Comparison of ENCODE assay signal across 21 cellular contexts in the genomic region with DNA sequence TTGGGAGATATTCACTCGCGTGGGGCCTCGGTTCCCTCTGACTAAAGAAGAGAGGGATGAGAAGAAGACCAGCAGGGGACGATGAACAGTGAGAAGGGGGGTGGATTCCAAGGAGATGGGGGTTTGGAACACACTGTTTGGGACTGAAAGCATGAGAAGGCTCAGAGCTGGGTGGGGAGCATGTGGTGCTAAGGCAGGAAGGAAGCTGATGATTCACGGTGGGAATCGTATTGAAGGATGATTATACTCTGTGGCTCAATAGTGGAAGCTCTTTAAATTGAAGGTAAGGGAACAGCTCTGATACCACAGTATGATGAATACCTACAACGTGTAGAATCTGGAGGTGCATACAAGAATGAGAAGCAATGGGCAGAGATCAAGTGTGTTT.
DNase-seq lines count a peak whose midpoint lies in the region; ATAC-seq, FAIRE-seq and TF ChIP-seq lines count a peak whose summit lies in the region.
"Had no signal": no experiment of that assay in that cellular context is flagged by ENCODE, and none has a peak within 500 bp of the region (broad histone marks: within the 10 kb centered on the region; RNA-seq: fewer than 3 reads in every experiment).

No MANE protein-coding gene starts in this region.

- H3K4me3 ChIP-seq in A673 (ENCODE audit: low read depth, low read length, poor library complexity, severe bottlenecking), result no peak overlapping the region
- no peak overlapping the region for H3K4me3 ChIP-seq in choroid plexus epithelial cell (ENCODE audit: low read depth, low read length)
- H3K4me3 ChIP-seq in CD8-positive, alpha-beta T cell (ENCODE audit: low read depth, low read length), result no peak overlapping the region
- H3K4me3 ChIP-seq in gastroesophageal sphincter, result no peak overlapping the region

- intact Hi-C loops in A673 (cut with micrococcal nuclease; ENCODE audit: unreplicated experiment), result no loop called here
- intact Hi-C loops in CD8-positive, alpha-beta T cell (cut with DNase I, micrococcal nuclease), result no loop called here

- BruUV-seq in A673 (replicated peaks; lab: Mats Ljungman, UMichigan), result no TSS peak

- no peaks in the 10 kb centered on the region for H3K4me1 Mint-ChIP-seq in CD8-positive, alpha-beta T cell (ENCODE audit: low read depth)

- no peaks in the 10 kb centered on the region for H3K27me3 ChIP-seq in A673 (replicated peaks; ENCODE audit: insufficient read depth, low read depth, low read length, poor library complexity)
- no peaks in the 10 kb centered on the region for H3K27me3 ChIP-seq in CD8-positive, alpha-beta T cell (ENCODE audit: insufficient read depth, low read length)
- H3K27me3 ChIP-seq in gastroesophageal sphincter, result no peaks in the 10 kb centered on the region

- TF ChIP-seq POLR2A in H54 (IDR thresholded peaks at IDR 0.05; ENCODE audit: low read depth, low read length) (no peak), gastroesophageal sphincter (IDR thresholded peaks at IDR 0.05) (no peak)

- H3K27ac ChIP-seq in A673 (ENCODE audit: low read depth, low read length, poor library complexity, severe bottlenecking) (no peak overlapping the region), gastroesophageal sphincter (no peak overlapping the region)
- H3K27ac ChIP-seq in CD8-positive, alpha-beta T cell (ENCODE audit: low read depth, low read length), result no peak overlapping the region
- H3K27ac ChIP-seq: KMS-11, RWPE1 had no signal

- 59 to 90% methylated on average over 3 to 7 of the region's 7 CpGs for WGBS in gastroesophageal sphincter (ENCODE audit: low coverage in 1 of 2), 2 donors

- peak; percentile 62 for FAIRE-seq in H54 (lab: Jason Lieb, UNC)
- FAIRE-seq: GM12892 had no signal

- H3K4me1 ChIP-seq in A673 (ENCODE audit: insufficient read depth, low read length, poor library complexity, severe bottlenecking), result peaks cover 5% of the 10 kb centered on the region
- H3K4me1 ChIP-seq in CD8-positive, alpha-beta T cell (ENCODE audit: insufficient read depth, low read length), result no peaks in the 10 kb centered on the region
- H3K4me1 ChIP-seq in gastroesophageal sphincter, result no peaks in the 10 kb centered on the region

- peak; percentile 66 for DNase-seq in A673 (ENCODE audit: low spot score)
- no peak for DNase-seq in H54 (ENCODE audit: insufficient read length, low spot score)
- DNase-seq in choroid plexus epithelial cell (ENCODE audit: low read depth), result peak; percentile 31
- DNase-seq in iris pigment epithelial cell (ENCODE audit: low read depth), result peak; percentile 16
- no peak for DNase-seq in CD8-positive, alpha-beta T cell
- DNase-seq in anterior cingulate cortex (lab: John Stamatoyannopoulos, UW), result no peak
- DNase-seq in NCI-H82 (lab: John Stamatoyannopoulos, UW), result no peak
- DNase-seq: 8988T; CD4-positive, alpha-beta T cell; DMS153; EL; H7; NCI-H1417 treated with DMSO at 0.1 percent for 48 hours; NCI-H1930; NCI-H345; NCI-H524 treated with DMSO at 0.1 percent for 48 hours; PC-3 had no signal

- H3K9me3 ChIP-seq in A673 (ENCODE audit: low read depth, low read length, poor library complexity, severe bottlenecking) (no peaks in the 10 kb centered on the region), gastroesophageal sphincter (peaks cover 0 to 2% (median 0%) of the 10 kb centered on the region in 3 donors)
- no peaks in the 10 kb centered on the region for H3K9me3 ChIP-seq in CD8-positive, alpha-beta T cell (ENCODE audit: low read length)

- no peak overlapping the region for H3K27ac Mint-ChIP-seq in CD8-positive, alpha-beta T cell
- H3K27ac Mint-ChIP-seq: CD4-positive, alpha-beta T cell had no signal

- H3K27me3 Mint-ChIP-seq in CD8-positive, alpha-beta T cell (ENCODE audit: low read depth), result peaks cover 5% of the 10 kb centered on the region

- TF ChIP-seq EP300 in gastroesophageal sphincter (IDR thresholded peaks at IDR 0.05), result no peak

- POLR2A ChIA-PET in A673 (lab: Charles Lee; ENCODE audit: low non-redundant PET), result interaction anchor here (0.7 kb wide), 1 partner anchor 652 kb away, joined by 3 read pairs; no protein-coding TSS in a partner anchor
- POLR2A ChIA-PET in CD8-positive, alpha-beta T cell (lab: Charles Lee), result no interaction called here

- no peak for ATAC-seq in CD8-positive, alpha-beta T cell
- no peak for ATAC-seq in gastroesophageal sphincter
- ATAC-seq: PC-3 had no signal

- no peaks in the 10 kb centered on the region for H3K36me3 Mint-ChIP-seq in CD8-positive, alpha-beta T cell

- CTCF ChIA-PET in A673 (lab: Charles Lee), result no interaction called here
- CTCF ChIA-PET in CD8-positive, alpha-beta T cell (lab: Charles Lee), result interaction anchor here (1.1 kb wide), 1 partner anchor 9 kb away, joined by 3 read pairs; no protein-coding TSS in a partner anchor

- no peak for TF ChIP-seq CTCF in A673 (conservative IDR thresholded peaks at IDR 0.05; ENCODE audit: low read depth, low read length)
- no peak for TF ChIP-seq CTCF in choroid plexus epithelial cell (conservative IDR thresholded peaks at IDR 0.05; ENCODE audit: low read depth, low read length)
- TF ChIP-seq CTCF in CD8-positive, alpha-beta T cell (IDR thresholded peaks at IDR 0.05), result no peak
- TF ChIP-seq CTCF in gastroesophageal sphincter (IDR thresholded peaks at IDR 0.05), result no peak

- peaks cover 2% of the 10 kb centered on the region for H3K9me3 Mint-ChIP-seq in CD8-positive, alpha-beta T cell

- no peaks in the 10 kb centered on the region for H3K36me3 ChIP-seq in A673 (ENCODE audit: insufficient read depth, low read length, poor library complexity, severe bottlenecking)
- H3K36me3 ChIP-seq in CD8-positive, alpha-beta T cell (ENCODE audit: insufficient read depth, low read length), result no peaks in the 10 kb centered on the region
- H3K36me3 ChIP-seq in gastroesophageal sphincter, result no peaks in the 10 kb centered on the region

- no peak overlapping the region for H3K4me3 Mint-ChIP-seq in CD8-positive, alpha-beta T cell
- H3K4me3 Mint-ChIP-seq: CD4-positive, alpha-beta T cell had no signal

Comparison
In these comparisons a context has a peak if more than half of its experiments do, and no peak if none do; other contexts are left out.
1. DNase-seq: peak in A673 (single experiment), choroid plexus epithelial cell (single experiment) and iris pigment epithelial cell (single experiment); none in H54 (single experiment), CD8-positive, alpha-beta T cell (0 of 7), anterior cingulate cortex (0 of 58) and NCI-H82 (single experiment).